ENCODE assay signal across 14 cellular contexts in genomic region chr6:52331793-52332457, GRCh38. TPM values are rescaled to one million over a fixed set of nuclear protein-coding genes. Genes with fewer than 3 reads are reported as not detected.
DNase-seq lines count a peak whose midpoint lies in the region; ATAC-seq, FAIRE-seq and TF ChIP-seq lines count a peak whose summit lies in the region.
"Had no signal": no experiment of that assay in that cellular context is flagged by ENCODE, and none has a peak within 500 bp of the region (broad histone marks: within the 10 kb centered on the region; RNA-seq: fewer than 3 reads in every experiment).

No MANE protein-coding gene starts in this region.

- CTCF ChIA-PET in CD8-positive, alpha-beta T cell (lab: Charles Lee), result interaction anchor here (0.7 to 1.2 kb wide), 3 partner anchors 10 to 47 kb away, joined by 3 to 6 read pairs (median 4); partner anchors contain the start of gene MCM3
- CTCF ChIA-PET in K562 (lab: Yijun Ruan, JAX; ENCODE audit: low intra/inter-chr PET ratio), result no interaction called here

- TF ChIP-seq POLR2A in K562 (conservative IDR thresholded peaks at IDR 0.05) (no peak), heart left ventricle (IDR thresholded peaks at IDR 0.05) (no peak)

- no peak for TF ChIP-seq EP300 in K562 (IDR thresholded peaks at IDR 0.05; ENCODE audit: low read length)

- H3K27me3 Mint-ChIP-seq in CD8-positive, alpha-beta T cell (ENCODE audit: low read depth), result no peaks in the 10 kb centered on the region
- peaks cover 3% of the 10 kb centered on the region for H3K27me3 Mint-ChIP-seq in nephron progenitor cell (ENCODE audit: low read depth, poor library complexity)
- H3K27me3 Mint-ChIP-seq: activated naive CD8-positive, alpha-beta T cell treated with anti-CD3 and anti-CD28 coated beads for 36 hours had no signal

- no peak overlapping the region for H3K4me3 ChIP-seq in CD8-positive, alpha-beta T cell (ENCODE audit: low read depth, low read length)
- no peak overlapping the region for H3K4me3 ChIP-seq in DND-41 (ENCODE audit: low read depth in 1 of 2, low read length in 2 of 2)
- no peak overlapping the region for H3K4me3 ChIP-seq in K562
- H3K4me3 ChIP-seq in heart left ventricle, result no peak overlapping the region

- FAIRE-seq in K562 (lab: Jason Lieb, UNC), result peak; percentile 29

- H3K4me2 ChIP-seq in DND-41 (ENCODE audit: insufficient read depth, low read length) (no peak overlapping the region), K562 (ENCODE audit: insufficient read depth, low read length) (no peak overlapping the region)

- H3K9ac ChIP-seq in DND-41 (ENCODE audit: low read depth, low read length) (no peak overlapping the region), K562 (ENCODE audit: insufficient read depth in 1 of 2, low read depth in 2 of 2, low read length in 2 of 2) (no peak overlapping the region)

- in situ Hi-C loops in K562 (cut with MboI), result no loop called here

- BruUV-seq in K562 (replicated peaks; lab: Mats Ljungman, UMichigan), result no TSS peak

- no peak for TF ChIP-seq RAD21 in K562 (CRISPR knock-in tag; conservative IDR thresholded peaks at IDR 0.05 in 1 of 2, IDR thresholded peaks at IDR 0.05 in 1 of 2)

- no peak overlapping the region for H3K27ac ChIP-seq in CD8-positive, alpha-beta T cell (ENCODE audit: low read depth, low read length)
- H3K27ac ChIP-seq in DND-41 (ENCODE audit: low read length), result no peak overlapping the region
- no peak overlapping the region for H3K27ac ChIP-seq in K562 (ENCODE audit: extremely low read depth, low read depth, low read length)
- no peak overlapping the region for H3K27ac ChIP-seq in heart left ventricle
- H3K27ac ChIP-seq: RWPE1 had no signal

- no peaks in the 10 kb centered on the region for H3K79me2 ChIP-seq in DND-41 (ENCODE audit: insufficient read depth, low read length)
- H3K79me2 ChIP-seq in K562 (ENCODE audit: control insufficient read depth, insufficient read depth, low read length), result no peaks in the 10 kb centered on the region

- H3K27me3 ChIP-seq in CD8-positive, alpha-beta T cell (ENCODE audit: insufficient read depth, low read length), result no peaks in the 10 kb centered on the region
- H3K27me3 ChIP-seq in DND-41 (ENCODE audit: insufficient read depth, low read length, poor library complexity), result no peaks in the 10 kb centered on the region
- no peaks in the 10 kb centered on the region for H3K27me3 ChIP-seq in K562 (ENCODE audit: control insufficient read depth in 2 of 2, insufficient read depth in 2 of 2, low read length in 2 of 2)
- H3K27me3 ChIP-seq in heart left ventricle, result no peaks in the 10 kb centered on the region
- H3K27me3 ChIP-seq: BE2C had no signal

- H2AFZ ChIP-seq in DND-41 (ENCODE audit: low read depth, low read length) (peak overlapping the region; percentile 47; the same call in 1 of the 2 replicates), K562 (ENCODE audit: low read depth, low read length) (peak overlapping the region; percentile 26; the same call in 1 of the 2 replicates)

- H3K4me1 ChIP-seq in CD8-positive, alpha-beta T cell (ENCODE audit: insufficient read depth, low read length), result peaks cover 52% of the 10 kb centered on the region
- H3K4me1 ChIP-seq in DND-41 (ENCODE audit: insufficient read depth, low read length) (no peaks in the 10 kb centered on the region), K562 (replicated peaks in 1 of 2; ENCODE audit: control insufficient read depth in 2 of 2, insufficient read depth in 2 of 2, low read length in 2 of 2) (peaks cover 20 to 25% of the 10 kb centered on the region in 2 experiments), heart left ventricle (peaks cover 0 to 10% (median 0%) of the 10 kb centered on the region in 12 donors)

- no peak for ATAC-seq in CD8-positive, alpha-beta T cell
- ATAC-seq in DND-41 (ENCODE audit: insufficient read depth, low read depth), result no peak
- no peak for ATAC-seq in K562
- no peak for ATAC-seq in HG03378 (IDR thresholded peaks at IDR 0.05; ENCODE audit: unreplicated experiment)
- ATAC-seq in heart left ventricle, result no peak

- H3K9me1 ChIP-seq in K562 (ENCODE audit: control insufficient read depth, insufficient read depth, low read length), result peaks cover 3% of the 10 kb centered on the region

- H3K36me3 Mint-ChIP-seq in CD8-positive, alpha-beta T cell, result no peaks in the 10 kb centered on the region
- no peaks in the 10 kb centered on the region for H3K36me3 Mint-ChIP-seq in nephron progenitor cell (ENCODE audit: low read depth)
- H3K36me3 Mint-ChIP-seq: activated naive CD8-positive, alpha-beta T cell treated with anti-CD3 and anti-CD28 coated beads for 36 hours had no signal

- intact Hi-C loops in CD8-positive, alpha-beta T cell (cut with DNase I, micrococcal nuclease), result loop anchor here in 1 of 2 experiments (2.0 kb wide), 1 partner anchor 13 kb away; no protein-coding TSS in a partner anchor
- intact Hi-C loops in K562 (cut with micrococcal nuclease), result no loop called here
- intact Hi-C loops in heart left ventricle (cut with DNase I), result no loop called here

- DNase-seq in CD8-positive, alpha-beta T cell, result no peak
- DNase-seq in DND-41 (no peak), K562 (ENCODE audit: extremely low read depth in 1 of 4, low spot score in 3 of 4) (no peak), nephron progenitor cell (no peak), heart left ventricle (no peak), activated gamma-delta T cell (lab: John Stamatoyannopoulos, UW) (no peak)
- DNase-seq: activated CD4-positive, CD25-positive, alpha-beta regulatory T cell; activated naive CD8-positive, alpha-beta T cell treated with anti-CD3 and anti-CD28 coated beads for 36 hours; BE2C; hippocampal formation; NCI-H187 treated with DMSO at 0.1 percent for 48 hours; stimulated activated naive CD4-positive, alpha-beta T cell treated with Interleukin-2 at 50 U/mL for 16 hours had no signal

- POLR2A ChIA-PET in CD8-positive, alpha-beta T cell (lab: Charles Lee), result interaction anchor here (5.8 kb wide), 1 partner anchor 30 kb away, joined by 17 read pairs; the partner anchor contains the start of gene PAQR8
- POLR2A ChIA-PET in K562 (lab: Yijun Ruan, JAX), result no interaction called here

- TF ChIP-seq CTCF in CD8-positive, alpha-beta T cell (IDR thresholded peaks at IDR 0.05), result no peak
- TF ChIP-seq CTCF in DND-41 (IDR thresholded peaks at IDR 0.05; ENCODE audit: borderline replicate concordance, extremely low read depth, low read length, poor library complexity, severe bottlenecking) (no peak), K562 (IDR thresholded peaks at IDR 0.05 in 2 of 3, conservative IDR thresholded peaks at IDR 0.05 in 1 of 3; ENCODE audit: insufficient read depth in 2 of 3, low read depth in 1 of 3, low read length in 3 of 3) (no peak), nephron progenitor cell (IDR thresholded peaks at IDR 0.05) (no peak), heart left ventricle (IDR thresholded peaks at IDR 0.05) (no peak)

- H3K27ac Mint-ChIP-seq in CD8-positive, alpha-beta T cell, result peak overlapping the region; percentile 66
- H3K27ac Mint-ChIP-seq in nephron progenitor cell, result peak overlapping the region; percentile 24
- H3K27ac Mint-ChIP-seq: activated naive CD8-positive, alpha-beta T cell treated with anti-CD3 and anti-CD28 coated beads for 36 hours had no signal

- no peaks in the 10 kb centered on the region for H3K9me3 Mint-ChIP-seq in CD8-positive, alpha-beta T cell
- peaks cover 3% of the 10 kb centered on the region for H3K9me3 Mint-ChIP-seq in nephron progenitor cell
- H3K9me3 Mint-ChIP-seq: activated naive CD8-positive, alpha-beta T cell treated with anti-CD3 and anti-CD28 coated beads for 36 hours had no signal

- peak overlapping the region; percentile 45 for H3K4me3 Mint-ChIP-seq in CD8-positive, alpha-beta T cell
- peak overlapping the region; percentile 35 for H3K4me3 Mint-ChIP-seq in nephron progenitor cell
- H3K4me3 Mint-ChIP-seq: activated naive CD8-positive, alpha-beta T cell treated with anti-CD3 and anti-CD28 coated beads for 36 hours had no signal

- no peaks in the 10 kb centered on the region for H3K9me3 ChIP-seq in CD8-positive, alpha-beta T cell (ENCODE audit: low read length)
- H3K9me3 ChIP-seq in DND-41 (ENCODE audit: insufficient read depth, low read length, severe bottlenecking) (no peaks in the 10 kb centered on the region), K562 (replicated peaks; ENCODE audit: control insufficient read depth, insufficient read depth, low read depth, low read length) (no peaks in the 10 kb centered on the region), heart left ventricle (no peaks in the 10 kb centered on the region)
- H3K9me3 ChIP-seq: BE2C had no signal

- H3K4me1 Mint-ChIP-seq in CD8-positive, alpha-beta T cell (ENCODE audit: low read depth), result peaks cover 55% of the 10 kb centered on the region
- H3K4me1 Mint-ChIP-seq in nephron progenitor cell, result peaks cover 56% of the 10 kb centered on the region

- H4K20me1 ChIP-seq in DND-41 (ENCODE audit: insufficient read depth, low read length) (no peaks in the 10 kb centered on the region), K562 (replicated peaks; ENCODE audit: control insufficient read depth, insufficient read depth, low read length) (no peaks in the 10 kb centered on the region)

- H3K36me3 ChIP-seq in CD8-positive, alpha-beta T cell (ENCODE audit: insufficient read depth, low read length), result no peaks in the 10 kb centered on the region
- no peaks in the 10 kb centered on the region for H3K36me3 ChIP-seq in DND-41 (ENCODE audit: insufficient read depth, low read length)
- no peaks in the 10 kb centered on the region for H3K36me3 ChIP-seq in K562 (ENCODE audit: control insufficient read depth, insufficient read depth, low read length)
- no peaks in the 10 kb centered on the region for H3K36me3 ChIP-seq in heart left ventricle
- H3K36me3 ChIP-seq: BE2C had no signal

- WGBS in K562 (ENCODE audit: insufficient coverage, low coverage, missing lambda C conversion rate), result 71% methylated on average over 4 of the region's 4 CpGs
- WGBS in heart left ventricle, 4 donors, result 86 to 91% (median 91%) methylated on average over 4 of the region's 4 CpGs

RNA-seq across cellular contexts. Expression of gene PAQR8, which starts 30.0 kb away (rescaled TPM):
- total RNA-seq in CD8-positive, alpha-beta T cell, result 1 to 10 TPM; 1.8 to 2.2 TPM
- 9.3 and 9.5 TPM in 2 replicates for total RNA-seq in K562 (2011; cell fraction: chromatin; rRNA removed; ENCODE audit: low replicate concordance)
- total RNA-seq in K562 (2011; cell fraction: nucleolus; rRNA removed), result 12.0 and 12.5 TPM in 2 replicates
- total RNA-seq in K562 (2011; cell fraction: nucleoplasm; rRNA removed), result 13.9 and 16.5 TPM in 2 replicates
- total RNA-seq in K562 (2014; rRNA removed) (3.0 and 3.7 TPM in 2 replicates), K562 (2014; rRNA removed; fragmentation: Illumina TruSeq; extraction: Trizol) (4.3 and 4.7 TPM in 2 replicates), K562 (2015; rRNA removed; fragmentation: Illumina TruSeq; extraction: Trizol) (2.9 and 3.2 TPM in 2 replicates), K562 (2021) (5.4 and 7.1 TPM in 2 replicates), heart left ventricle (1 to 10 TPM; 1.8 to 7.5 (median 3.6) TPM)
- polyA plus RNA-seq in K562 (2011; rRNA removed) (10.2 and 15.4 TPM in 2 replicates), K562 (2014; fragmentation: Illumina TruSeq; extraction: Trizol) (4.3 and 5.1 TPM in 2 replicates), K562 (2014; fragmentation: Nextera tagmentation; extraction: Ambion mirVana) (1 to 10 TPM; 1.4 TPM), K562 (2014; rRNA removed) (3.5 and 3.8 TPM in 2 replicates), heart left ventricle (1 to 10 TPM; 1.3 to 3.7 TPM)
- polyA plus RNA-seq in K562 (2011; cell fraction: cytosol; rRNA removed), result 12.7 and 14.5 TPM in 2 replicates
- polyA plus RNA-seq in K562 (2011; cell fraction: nucleus; rRNA removed), result 5.0 and 7.7 TPM in 2 replicates
- polyA plus RNA-seq in K562 (2012), result 4.1 and 5.7 TPM in 2 replicates
- 13.6 and 19.4 TPM in 2 replicates for polyA minus RNA-seq in K562 (2011; rRNA and poly(A)+ RNA removed)
- 7.9 and 11.4 TPM in 2 replicates for polyA minus RNA-seq in K562 (2011; cell fraction: cytosol; rRNA and poly(A)+ RNA removed)
- 4.6 and 9.8 TPM in 2 replicates for polyA minus RNA-seq in K562 (2011; cell fraction: nucleus; rRNA and poly(A)+ RNA removed)

RNA-seq across cellular contexts. Expression of gene MCM3, which starts 47.4 kb away (rescaled TPM):
- 1 to 10 TPM; 6.2 to 6.8 TPM for total RNA-seq in CD8-positive, alpha-beta T cell
- 257 and 369 TPM in 2 replicates for total RNA-seq in K562 (2011; cell fraction: chromatin; rRNA removed; ENCODE audit: low replicate concordance)
- 237 and 246 TPM in 2 replicates for total RNA-seq in K562 (2011; cell fraction: nucleolus; rRNA removed)
- 205 and 228 TPM in 2 replicates for total RNA-seq in K562 (2011; cell fraction: nucleoplasm; rRNA removed)
- 245 and 270 TPM in 2 replicates for total RNA-seq in K562 (2014; rRNA removed)
- 211 and 223 TPM in 2 replicates for total RNA-seq in K562 (2014; rRNA removed; fragmentation: Illumina TruSeq; extraction: Trizol)
- total RNA-seq in K562 (2015; rRNA removed; fragmentation: Illumina TruSeq; extraction: Trizol), result 250 and 258 TPM in 2 replicates
- 187 and 202 TPM in 2 replicates for total RNA-seq in K562 (2021)
- polyA plus RNA-seq in K562 (2011; rRNA removed), result 262 and 272 TPM in 2 replicates
- polyA plus RNA-seq in K562 (2011; cell fraction: cytosol; rRNA removed), result 181 and 231 TPM in 2 replicates
- polyA plus RNA-seq in K562 (2011; cell fraction: nucleus; rRNA removed), result 455 and 511 TPM in 2 replicates
- 160 and 166 TPM in 2 replicates for polyA plus RNA-seq in K562 (2012)
- polyA plus RNA-seq in K562 (2014; fragmentation: Illumina TruSeq; extraction: Trizol), result 222 and 263 TPM in 2 replicates
- polyA plus RNA-seq in K562 (2014; fragmentation: Nextera tagmentation; extraction: Ambion mirVana), result 100 to 1,000 TPM in 1 of 2 experiments, 10 to 100 TPM in 1; 76.1 to 141 TPM
- 238 and 264 TPM in 2 replicates for polyA plus RNA-seq in K562 (2014; rRNA removed)
- 320 and 341 TPM in 2 replicates for polyA minus RNA-seq in K562 (2011; rRNA and poly(A)+ RNA removed)
- 122 and 130 TPM in 2 replicates for polyA minus RNA-seq in K562 (2011; cell fraction: cytosol; rRNA and poly(A)+ RNA removed)
- polyA minus RNA-seq in K562 (2011; cell fraction: nucleus; rRNA and poly(A)+ RNA removed), result 198 and 295 TPM in 2 replicates
- total RNA-seq in heart left ventricle, result 10 to 100 TPM; 18.5 to 36.5 (median 25.0) TPM
- polyA plus RNA-seq in heart left ventricle, result 10 to 100 TPM; 10.6 to 39.0 TPM

Comparison
In these comparisons a context has a peak if more than half of its experiments do, and no peak if none do; other contexts are left out.
1. RNA of gene MCM3, which starts 47.4 kb away (total RNA-seq): 187 to 369 TPM in K562; 18.5 to 36.5 TPM in heart left ventricle and 6.2 to 6.8 TPM in CD8-positive, alpha-beta T cell; every median in the first group is over 4 times any median in the second.